In the genomic region with DNA sequence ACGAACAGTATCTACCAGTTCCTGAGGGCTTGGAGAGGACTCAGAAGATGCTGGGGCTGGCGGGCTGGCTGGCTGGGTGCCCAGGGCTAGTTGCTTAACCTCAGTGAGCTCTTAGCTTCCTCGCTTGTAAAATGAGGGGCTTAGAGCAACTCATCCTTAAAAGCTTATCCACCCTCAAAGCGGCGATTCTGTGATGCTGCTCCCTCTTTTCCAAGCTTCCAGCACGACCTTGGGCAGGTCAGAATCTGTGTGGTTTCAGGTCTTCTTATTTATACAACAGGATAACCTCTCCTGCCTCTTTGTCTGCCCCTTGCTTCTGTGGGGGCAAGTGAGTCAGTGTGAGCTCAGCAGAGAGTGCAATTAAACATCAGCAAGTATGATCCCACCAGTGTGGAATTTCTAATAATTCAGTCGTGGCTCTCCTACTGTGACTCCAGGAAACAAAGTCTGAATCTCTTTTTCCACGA, we compare ENCODE assay signal across 12 cellular contexts.
A peak's percentile ranks its signal among the peaks of the same experiment; 100 is the strongest.
DNase-seq lines count a peak whose midpoint lies in the region; FAIRE-seq and TF ChIP-seq lines count a peak whose summit lies in the region.
"Had no signal": no experiment of that assay in that cellular context is flagged by ENCODE, and none has a peak within 500 bp of the region (broad histone marks: within the 10 kb centered on the region; RNA-seq: fewer than 3 reads in every experiment).

No MANE protein-coding gene starts in this region.

- no peaks in the 10 kb centered on the region for H3K36me3 ChIP-seq in kidney (ENCODE audit: control insufficient read depth in 1 of 2, insufficient read depth in 2 of 2, low read length in 2 of 2)
- H3K36me3 ChIP-seq: thoracic aorta had no signal

- H3K27me3 Mint-ChIP-seq in type B pancreatic cell, result peaks cover 29% of the 10 kb centered on the region
- H3K27me3 Mint-ChIP-seq in activated naive CD4-positive, alpha-beta T cell treated with anti-CD3 and anti-CD28 coated beads, Interleukin-2, amount 10 ng/mL, durations not matched to agents 7 days and 5 days, result no peaks in the 10 kb centered on the region

- H3K4me1 ChIP-seq in kidney (ENCODE audit: control insufficient read depth in 1 of 2, insufficient read depth in 1 of 2, low read depth in 1 of 2, low read length in 2 of 2), result peaks cover 0 to 2% of the 10 kb centered on the region in 2 donors

- no peak for TF ChIP-seq CTCF in kidney (IDR thresholded peaks at IDR 0.05; ENCODE audit: borderline replicate concordance, extremely low read depth, insufficient read depth)
- no peak for TF ChIP-seq CTCF in type B pancreatic cell (conservative IDR thresholded peaks at IDR 0.05)

- H3K27ac ChIP-seq in kidney (ENCODE audit: low read depth in 2 of 2, low read length in 2 of 2), result no peak overlapping the region
- H3K27ac ChIP-seq: KMS-11, thoracic aorta had no signal

- peak overlapping the region; percentile 43 for H3K27ac Mint-ChIP-seq in type B pancreatic cell
- no peak overlapping the region for H3K27ac Mint-ChIP-seq in activated naive CD4-positive, alpha-beta T cell treated with anti-CD3 and anti-CD28 coated beads, Interleukin-2, amount 10 ng/mL, durations not matched to agents 7 days and 5 days

- no peaks in the 10 kb centered on the region for H3K9me3 Mint-ChIP-seq in type B pancreatic cell
- peaks cover 2% of the 10 kb centered on the region for H3K9me3 Mint-ChIP-seq in activated naive CD4-positive, alpha-beta T cell treated with anti-CD3 and anti-CD28 coated beads, Interleukin-2, amount 10 ng/mL, durations not matched to agents 7 days and 5 days

- H3K4me3 Mint-ChIP-seq in type B pancreatic cell, result no peak overlapping the region
- no peak overlapping the region for H3K4me3 Mint-ChIP-seq in activated naive CD4-positive, alpha-beta T cell treated with anti-CD3 and anti-CD28 coated beads, Interleukin-2, amount 10 ng/mL, durations not matched to agents 7 days and 5 days

- DNase-seq in NCI-H82 (lab: John Stamatoyannopoulos, UW) (peak; percentile 32), NCI-H82 treated with DMSO at 0.1 percent for 48 hours (lab: John Stamatoyannopoulos, UW; ENCODE audit: unreplicated experiment) (no peak), SW 1271 (lab: John Stamatoyannopoulos, UW) (peak; percentile 30 to 77), kidney (peak; percentile 87), type B pancreatic cell (ENCODE audit: extremely low spot score, unreplicated experiment) (no peak), occipital lobe (lab: John Stamatoyannopoulos, UW) (no peak)
- DNase-seq in activated naive CD4-positive, alpha-beta T cell treated with anti-CD3 and anti-CD28 coated beads, Interleukin-2, amount 10 ng/mL, durations not matched to agents 7 days and 5 days, result no peak
- DNase-seq in stimulated activated naive CD4-positive, alpha-beta T cell (lab: John Stamatoyannopoulos, UW), result no peak
- DNase-seq: activated CD8-positive, alpha-beta memory T cell treated with anti-CD3 and anti-CD28 coated beads, Interleukin-2, amount 50 U/mL, for 48 hours; AML-193 had no signal

- CTCF ChIA-PET in activated naive CD4-positive, alpha-beta T cell treated with anti-CD3 and anti-CD28 coated beads, Interleukin-2, amount 10 ng/mL, durations not matched to agents 7 days and 5 days (lab: Charles Lee), result no interaction called here

- intact Hi-C loops in kidney (cut with DNase I), result no loop called here

- FAIRE-seq in kidney (lab: Jason Lieb, UNC), result no peak

- H3K9me3 ChIP-seq in kidney (ENCODE audit: control insufficient read depth in 1 of 2, low read length in 2 of 2), result no peaks in the 10 kb centered on the region
- H3K9me3 ChIP-seq: thoracic aorta had no signal

- peaks cover 40% of the 10 kb centered on the region for H3K4me1 Mint-ChIP-seq in type B pancreatic cell (ENCODE audit: unreplicated experiment)
- no peaks in the 10 kb centered on the region for H3K4me1 Mint-ChIP-seq in activated naive CD4-positive, alpha-beta T cell treated with anti-CD3 and anti-CD28 coated beads, Interleukin-2, amount 10 ng/mL, durations not matched to agents 7 days and 5 days

- H3K4me3 ChIP-seq in kidney (ENCODE audit: low read length in 2 of 2), result no peak overlapping the region
- H3K4me3 ChIP-seq: thoracic aorta had no signal

- H3K36me3 Mint-ChIP-seq in type B pancreatic cell, result no peaks in the 10 kb centered on the region
- no peaks in the 10 kb centered on the region for H3K36me3 Mint-ChIP-seq in activated naive CD4-positive, alpha-beta T cell treated with anti-CD3 and anti-CD28 coated beads, Interleukin-2, amount 10 ng/mL, durations not matched to agents 7 days and 5 days

- H3K9ac ChIP-seq in kidney (ENCODE audit: low read length in 2 of 2), result no peak overlapping the region
- H3K9ac ChIP-seq: KMS-11 had no signal

Comparison
In these comparisons a context has a peak if more than half of its experiments do, and no peak if none do; other contexts are left out.
1. DNase-seq: peak in NCI-H82 (single experiment), SW 1271 (2 of 2) and kidney (single experiment); none in NCI-H82 treated with DMSO at 0.1 percent for 48 hours (single experiment), type B pancreatic cell (single experiment), activated naive CD4-positive, alpha-beta T cell treated with anti-CD3 and anti-CD28 coated beads, Interleukin-2, amount 10 ng/mL, durations not matched to agents 7 days and 5 days (single experiment), occipital lobe (single experiment) and stimulated activated naive CD4-positive, alpha-beta T cell (0 of 6).